ENCODE assay signal across 16 cellular contexts in the genomic region with DNA sequence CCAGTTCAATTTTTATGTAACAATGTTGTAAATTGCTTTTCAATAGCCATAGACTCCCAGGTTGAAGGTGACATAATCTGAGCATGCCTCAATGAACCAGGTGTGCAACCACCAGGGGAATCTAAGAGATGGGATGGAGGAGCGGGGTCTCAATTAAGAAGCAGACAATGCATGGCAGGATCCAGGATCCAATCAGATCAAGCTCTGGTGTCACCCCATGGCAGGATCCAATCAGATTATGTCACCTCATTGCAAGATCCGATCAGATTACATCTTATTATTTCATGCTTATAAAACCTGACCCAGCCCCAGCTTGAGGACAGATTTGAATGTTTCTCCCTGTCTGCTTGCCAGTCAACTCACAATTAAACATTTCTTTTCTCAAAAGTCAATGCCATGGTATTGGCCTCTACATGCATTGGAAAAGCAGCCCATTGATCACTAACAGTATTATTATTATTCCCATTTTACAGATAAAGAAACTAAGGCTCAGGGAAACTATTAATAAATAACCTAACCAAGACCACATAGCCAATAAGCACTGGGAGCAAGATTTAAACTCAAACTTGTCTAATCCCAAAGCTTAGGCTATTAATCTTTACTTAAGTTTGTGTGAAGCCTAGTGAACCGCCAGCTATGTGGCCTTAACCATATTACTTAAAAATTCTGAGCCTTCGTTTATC. TPM values are rescaled to one million over a fixed set of nuclear protein-coding genes. Genes with fewer than 3 reads are reported as not detected.
DNase-seq lines count a peak whose midpoint lies in the region; ATAC-seq, FAIRE-seq and TF ChIP-seq lines count a peak whose summit lies in the region.
"Had no signal": no experiment of that assay in that cellular context is flagged by ENCODE, and none has a peak within 500 bp of the region (broad histone marks: within the 10 kb centered on the region; RNA-seq: fewer than 3 reads in every experiment).

No MANE protein-coding gene starts in this region.

- no peak for FAIRE-seq in HepG2 (lab: Jason Lieb, UNC)
- FAIRE-seq: A549 had no signal

- H3K9ac ChIP-seq in HepG2 (ENCODE audit: insufficient read depth, low read depth, low read length) = no peak overlapping the region

- ATAC-seq in HepG2 (no peak), HG03571 (IDR thresholded peaks at IDR 0.05; ENCODE audit: unreplicated experiment) (no peak)
- ATAC-seq: A549 had no signal

- intact Hi-C loops in HepG2 (cut with micrococcal nuclease; ENCODE audit: unreplicated experiment) = no loop called here
- intact Hi-C loops in transverse colon (cut with DNase I; ENCODE audit: low total_unique reads) = loop anchor here (10.0 kb wide), 2 partner anchors 75 to 215 kb away; a partner anchor contains a TSS

- H3K4me2 ChIP-seq in HepG2 (ENCODE audit: low read depth, low read length) = no peak overlapping the region
- H3K4me2 ChIP-seq: A549 had no signal

- BruUV-seq in HepG2 (replicated peaks; lab: Mats Ljungman, UMichigan) = no TSS peak

- TF ChIP-seq RAD21 in Ishikawa (IDR thresholded peaks at IDR 0.05; ENCODE audit: low read depth) = no peak
- no peak for TF ChIP-seq RAD21 in HepG2 (CRISPR knock-in tag; IDR thresholded peaks at IDR 0.05)

- DNase-seq in NCI-H2081 (lab: John Stamatoyannopoulos, UW) = peak; percentile 22 to 36
- DNase-seq in NCI-H2081 treated with DMSO at 0.1 percent for 48 hours (lab: John Stamatoyannopoulos, UW) = no peak
- DNase-seq in NCI-H82 (lab: John Stamatoyannopoulos, UW) = peak; percentile 76
- no peak for DNase-seq in HepG2 (ENCODE audit: low spot score)
- DNase-seq in stimulated activated CD4-positive, alpha-beta T cell treated with anti-CD3 and anti-CD28 coated beads, Interleukin-2, amount 100 ng/mL, for 48 hours = no peak
- no peak for DNase-seq in transverse colon
- DNase-seq: EL, HFFc6, NCI-H1417 treated with DMSO at 0.1 percent for 48 hours, NCI-H345, SW 1271 had no signal

- peaks cover 51% of the 10 kb centered on the region for H3K4me1 ChIP-seq in HepG2 (ENCODE audit: insufficient read depth, low read length)
- H3K4me1 ChIP-seq in transverse colon = peaks cover 0 to 8% (median 0%) of the 10 kb centered on the region in 4 donors
- H3K4me1 ChIP-seq: A549, SJSA1 had no signal

- H3K36me3 ChIP-seq in HepG2 (replicated peaks in 1 of 2; ENCODE audit: control insufficient read depth in 1 of 2, insufficient read depth in 2 of 2, low read length in 2 of 2) (no peaks in the 10 kb centered on the region), transverse colon (no peaks in the 10 kb centered on the region)
- H3K36me3 ChIP-seq: SJSA1 had no signal

- no peak overlapping the region for H2AFZ ChIP-seq in HepG2 (ENCODE audit: low read length)

- POLR2A ChIA-PET in HepG2 (lab: Yijun Ruan, JAX) = interaction anchor here (1.4 kb wide), 1 partner anchor 16 kb away, joined by 3 read pairs; no protein-coding TSS in a partner anchor

- no peak for TF ChIP-seq CTCF in HepG2 (CRISPR knock-in tag; IDR thresholded peaks at IDR 0.05)
- no peak for TF ChIP-seq CTCF in transverse colon (IDR thresholded peaks at IDR 0.05)

- H3K27ac ChIP-seq in HepG2 (ENCODE audit: extremely low read length, insufficient read depth, low read length) = no peak overlapping the region
- no peak overlapping the region for H3K27ac ChIP-seq in transverse colon
- H3K27ac ChIP-seq: A549, C4-2B, SJSA1 had no signal

- H3K9me3 ChIP-seq in HepG2 (ENCODE audit: low read length) (no peaks in the 10 kb centered on the region), transverse colon (no peaks in the 10 kb centered on the region)
- H3K9me3 ChIP-seq: A549, SJSA1 had no signal

- WGBS in HepG2 (ENCODE audit: low lambda C conversion rate) = 93% methylated on average over 4 of the region's 4 CpGs
- 93 to 96% methylated on average over 4 of the region's 4 CpGs for WGBS in transverse colon (ENCODE audit: low coverage in 1 of 2), 2 donors

- H3K27me3 ChIP-seq in HepG2 (ENCODE audit: control insufficient read depth in 1 of 2, insufficient read depth in 2 of 2, low read length in 2 of 2) (no peaks in the 10 kb centered on the region; a peak in 1 of 5 replicates), transverse colon (no peaks in the 10 kb centered on the region)
- H3K27me3 ChIP-seq: SJSA1 had no signal

- TF ChIP-seq POLR2A in HepG2 (IDR thresholded peaks at IDR 0.05; ENCODE audit: insufficient read depth in 1 of 2, low read depth in 2 of 2, low read length in 2 of 2) (no peak), transverse colon (IDR thresholded peaks at IDR 0.05) (no peak)

- TF ChIP-seq EP300 in Ishikawa (IDR thresholded peaks at IDR 0.05; ENCODE audit: borderline replicate concordance) (no peak), HepG2 (IDR thresholded peaks at IDR 0.05; ENCODE audit: low read depth in 2 of 2, low read length in 2 of 2) (no peak), HepG2 (CRISPR knock-in tag; IDR thresholded peaks at IDR 0.05; ENCODE audit: borderline replicate concordance) (no peak), transverse colon (IDR thresholded peaks at IDR 0.05; ENCODE audit: low read depth) (no peak)

- no peak overlapping the region for H3K4me3 ChIP-seq in HepG2 (replicated peaks in 1 of 3; ENCODE audit: insufficient read depth in 1 of 3, low read depth in 2 of 3, low read length in 3 of 3)
- no peak overlapping the region for H3K4me3 ChIP-seq in transverse colon
- H3K4me3 ChIP-seq: A549, SJSA1 had no signal

- no peaks in the 10 kb centered on the region for H3K79me2 ChIP-seq in HepG2 (ENCODE audit: insufficient read depth, low read length)

- in situ Hi-C loops in HepG2 (cut with HindIII; ENCODE audit: extremely low pct_ligation_motif_present, low pct_unique_long_range_greater_than_20kb) (no loop called here), transverse colon (cut with MboI; ENCODE audit: low pct_ligation_motif_present in 1 of 4, low pct_unique_long_range_greater_than_20kb in 1 of 4, low sequenced_read_pairs in 3 of 4) (no loop called here)

- no peaks in the 10 kb centered on the region for H4K20me1 ChIP-seq in HepG2 (ENCODE audit: insufficient read depth, low read length)

- CTCF ChIA-PET in HepG2 (lab: Yijun Ruan, JAX; ENCODE audit: low intra/inter-chr PET ratio, low total read pairs) = no interaction called here

TF ChIP-seq in Ishikawa, 13 proteins besides CTCF, POLR2A, EP300 and RAD21 (continues in another document):
- TF ChIP-seq EGR1 (IDR thresholded peaks at IDR 0.05) (no peak), CEBPB (IDR thresholded peaks at IDR 0.05) (no peak)

TF ChIP-seq in HepG2, 621 proteins besides CTCF, POLR2A, EP300 and RAD21 (continues in another document):
- TF ChIP-seq RELA (CRISPR knock-in tag; IDR thresholded peaks at IDR 0.05) (no peak), ZNF672 (CRISPR knock-in tag; IDR thresholded peaks at IDR 0.05) (no peak), MEIS2 (CRISPR knock-in tag; IDR thresholded peaks at IDR 0.05) (no peak)

RNA-seq across cellular contexts. Expression of a gene that starts 14.3 kb away (rescaled TPM):
- total RNA-seq in HepG2 (2016; rRNA removed; fragmentation: Illumina TruSeq; extraction: Trizol) = 16.6 and 21.8 TPM in 2 replicates
- 21.9 and 28.4 TPM in 2 replicates for total RNA-seq in HepG2 (2016; cell fraction: cytosol; rRNA removed; fragmentation: Illumina TruSeq; extraction: Trizol; ENCODE audit: low read depth)
- 17.2 TPM in 2 replicates for total RNA-seq in HepG2 (2016; cell fraction: insoluble cytoplasmic fraction; rRNA removed; fragmentation: Illumina TruSeq; extraction: Trizol)
- 17.8 and 18.2 TPM in 2 replicates for total RNA-seq in HepG2 (2016; cell fraction: membrane; rRNA removed; fragmentation: Illumina TruSeq; extraction: Trizol)
- total RNA-seq in HepG2 (2016; cell fraction: nucleus; rRNA removed; fragmentation: Illumina TruSeq; extraction: Trizol) = 13.1 and 16.9 TPM in 2 replicates
- polyA plus RNA-seq in HepG2 (2011; rRNA removed) = 13.4 and 14.1 TPM in 2 replicates
- 8.8 and 9.0 TPM in 2 replicates for polyA plus RNA-seq in HepG2 (2011; cell fraction: cytosol; rRNA removed)
- polyA plus RNA-seq in HepG2 (2011; cell fraction: nucleus; rRNA removed) = 20.2 and 21.9 TPM in 2 replicates
- 10.3 and 16.7 TPM in 2 replicates for polyA plus RNA-seq in HepG2 (2012)
- 4.9 and 5.9 TPM in 2 replicates for polyA plus RNA-seq in HepG2 (2016; cell fraction: cytosol; fragmentation: Illumina TruSeq; extraction: Trizol; ENCODE audit: low read depth)
- 19.7 and 19.8 TPM in 2 replicates for polyA plus RNA-seq in HepG2 (2016; cell fraction: insoluble cytoplasmic fraction; fragmentation: Illumina TruSeq; extraction: Trizol; ENCODE audit: low read depth)
- polyA plus RNA-seq in HepG2 (2016; cell fraction: membrane; fragmentation: Illumina TruSeq; extraction: Trizol; ENCODE audit: low read depth) = 8.4 and 10.3 TPM in 2 replicates
- 27.2 and 27.6 TPM in 2 replicates for polyA plus RNA-seq in HepG2 (2016; cell fraction: nucleus; fragmentation: Illumina TruSeq; extraction: Trizol; ENCODE audit: insufficient read depth, low read depth)
- polyA minus RNA-seq in HepG2 (2011; rRNA and poly(A)+ RNA removed; ENCODE audit: low replicate concordance) = 5.4 and 6.8 TPM in 2 replicates
- 6.1 and 6.7 TPM in 2 replicates for polyA minus RNA-seq in HepG2 (2011; cell fraction: cytosol; rRNA and poly(A)+ RNA removed)
- polyA minus RNA-seq in HepG2 (2011; cell fraction: nucleus; rRNA and poly(A)+ RNA removed) = 16.8 and 17.6 TPM in 2 replicates
- 10 to 100 TPM; 10.1 to 21.0 (median 13.9) TPM for total RNA-seq in transverse colon

RNA-seq across cellular contexts. Expression of a gene that starts 55.0 kb away (rescaled TPM):
- total RNA-seq in HepG2 (2016; rRNA removed; fragmentation: Illumina TruSeq; extraction: Trizol) (186 and 215 TPM in 2 replicates), transverse colon (100 to 1,000 TPM in 1 of 4 donors, 10 to 100 TPM in 3; 44.1 to 159 (median 86.6) TPM)
- 27.0 and 31.6 TPM in 2 replicates for total RNA-seq in HepG2 (2016; cell fraction: cytosol; rRNA removed; fragmentation: Illumina TruSeq; extraction: Trizol; ENCODE audit: low read depth)
- total RNA-seq in HepG2 (2016; cell fraction: insoluble cytoplasmic fraction; rRNA removed; fragmentation: Illumina TruSeq; extraction: Trizol) = 183 and 212 TPM in 2 replicates
- 65.5 and 72.1 TPM in 2 replicates for total RNA-seq in HepG2 (2016; cell fraction: membrane; rRNA removed; fragmentation: Illumina TruSeq; extraction: Trizol)
- total RNA-seq in HepG2 (2016; cell fraction: nucleus; rRNA removed; fragmentation: Illumina TruSeq; extraction: Trizol) = 69.4 and 79.5 TPM in 2 replicates
- polyA plus RNA-seq in HepG2 (2011; rRNA removed) = 30.1 and 37.8 TPM in 2 replicates
- polyA plus RNA-seq in HepG2 (2011; cell fraction: cytosol; rRNA removed) = 47.4 and 53.1 TPM in 2 replicates
- 23.4 and 23.5 TPM in 2 replicates for polyA plus RNA-seq in HepG2 (2011; cell fraction: nucleus; rRNA removed)
- polyA plus RNA-seq in HepG2 (2012) = 60.3 and 94.1 TPM in 2 replicates
- 30.5 and 34.4 TPM in 2 replicates for polyA plus RNA-seq in HepG2 (2016; cell fraction: cytosol; fragmentation: Illumina TruSeq; extraction: Trizol; ENCODE audit: low read depth)
- 240 and 243 TPM in 2 replicates for polyA plus RNA-seq in HepG2 (2016; cell fraction: insoluble cytoplasmic fraction; fragmentation: Illumina TruSeq; extraction: Trizol; ENCODE audit: low read depth)
- polyA plus RNA-seq in HepG2 (2016; cell fraction: membrane; fragmentation: Illumina TruSeq; extraction: Trizol; ENCODE audit: low read depth) = 60.8 and 65.8 TPM in 2 replicates
- 136 and 138 TPM in 2 replicates for polyA plus RNA-seq in HepG2 (2016; cell fraction: nucleus; fragmentation: Illumina TruSeq; extraction: Trizol; ENCODE audit: insufficient read depth, low read depth)
- 4.3 and 4.6 TPM in 2 replicates for polyA minus RNA-seq in HepG2 (2011; rRNA and poly(A)+ RNA removed; ENCODE audit: low replicate concordance)
- polyA minus RNA-seq in HepG2 (2011; cell fraction: cytosol; rRNA and poly(A)+ RNA removed) = 13.1 and 18.6 TPM in 2 replicates
- polyA minus RNA-seq in HepG2 (2011; cell fraction: nucleus; rRNA and poly(A)+ RNA removed) = 26.5 and 26.9 TPM in 2 replicates

Comparison
In these comparisons a context has a peak if more than half of its experiments do, and no peak if none do; other contexts are left out.
1. DNase-seq: peak in NCI-H2081 (2 of 2) and NCI-H82 (single experiment); none in NCI-H2081 treated with DMSO at 0.1 percent for 48 hours (single experiment), HepG2 (single experiment), stimulated activated CD4-positive, alpha-beta T cell treated with anti-CD3 and anti-CD28 coated beads, Interleukin-2, amount 100 ng/mL, for 48 hours (0 of 2) and transverse colon (single experiment).